ENCODE assay signal across 31 cellular contexts in the genomic region with DNA sequence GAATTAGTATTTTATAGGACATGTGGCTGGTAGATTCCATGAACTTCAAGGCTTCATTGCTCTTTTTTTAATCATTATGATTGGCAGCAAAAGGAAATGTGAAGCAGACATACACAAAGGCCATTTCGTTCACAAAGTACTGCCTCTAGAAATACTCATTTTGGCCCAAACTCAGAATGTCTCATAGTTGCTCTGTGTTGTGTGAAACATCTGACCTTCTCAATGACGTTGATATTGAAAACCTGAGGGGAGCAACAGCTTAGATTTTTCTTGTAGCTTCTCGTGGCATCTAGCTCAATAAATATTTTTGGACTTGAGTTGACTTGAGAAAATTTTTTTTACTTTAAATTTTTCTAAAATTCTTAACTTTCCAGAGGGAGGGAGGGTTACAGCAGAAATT. TPM values are rescaled to one million over a fixed set of nuclear protein-coding genes. Genes with fewer than 3 reads are reported as not detected.
"Had no signal": no experiment of that assay in that cellular context is flagged by ENCODE, and none has a peak within 500 bp of the region (broad histone marks: within the 10 kb centered on the region; RNA-seq: fewer than 3 reads in every experiment).

No MANE protein-coding gene starts in this region.

- H3K4me1 ChIP-seq: Peyer's patch had no signal

- H3K9me3 Mint-ChIP-seq: activated CD4-positive, alpha-beta T cell treated with anti-CD3 and anti-CD28 coated beads, Interleukin-2, amount 10 ng/mL, durations not matched to agents 24 days and 14 days; activated naive CD4-positive, alpha-beta T cell treated with anti-CD3 and anti-CD28 coated beads, Interleukin-2, amount 50 U/mL, for 72 hours; activated naive CD8-positive, alpha-beta T cell treated with anti-CD3 and anti-CD28 coated beads, Interleukin-2, amount 50 U/mL, for 24 hours; activated T-cell treated with anti-CD3 and anti-CD28 coated beads, Interleukin-2, amount 50 U/mL, for 24 hours; activated T-helper 1 cell treated with anti-CD3 and anti-CD28 coated beads, Interleukin-12 subunit alpha, Interleukin-12 subunit beta, Interleukin-2, Interleukin-4 antibody, amounts not matched to agents 30 ng/mL and 10 ng/mL and 1 ng/mL, durations not matched to agents 14 hours and 24 hours and 36 hours; brain; WTC11 had no signal

- H3K4me1 Mint-ChIP-seq: activated naive CD8-positive, alpha-beta T cell treated with anti-CD3 and anti-CD28 coated beads, Interleukin-2, amount 50 U/mL, for 24 hours had no signal

- H3K4me3 ChIP-seq: cardiac muscle cell, Peyer's patch, SJSA1 had no signal

- H3K9me3 ChIP-seq: Peyer's patch, SJSA1 had no signal

- H3K4me3 Mint-ChIP-seq: activated CD4-positive, alpha-beta T cell treated with anti-CD3 and anti-CD28 coated beads, Interleukin-2, amount 10 ng/mL, durations not matched to agents 24 days and 14 days; activated CD8-positive, alpha-beta memory T cell treated with anti-CD3 and anti-CD28 coated beads, Interleukin-2, amount 10 ng/mL, durations not matched to agents 7 days and 5 days; activated naive CD8-positive, alpha-beta T cell treated with anti-CD3 and anti-CD28 coated beads, Interleukin-2, amount 50 U/mL, for 24 hours; activated T-cell treated with anti-CD3 and anti-CD28 coated beads, Interleukin-2, amount 50 U/mL, for 24 hours; activated T-helper 1 cell treated with anti-CD3 and anti-CD28 coated beads, Interleukin-12 subunit alpha, Interleukin-12 subunit beta, Interleukin-2, Interleukin-4 antibody, amounts not matched to agents 30 ng/mL and 10 ng/mL and 1 ng/mL, durations not matched to agents 14 hours and 24 hours and 36 hours; brain; WTC11 had no signal

- H3K27me3 ChIP-seq: cardiac muscle cell, Peyer's patch, SJSA1 had no signal

- H3K27ac Mint-ChIP-seq: activated CD4-positive, alpha-beta T cell treated with anti-CD3 and anti-CD28 coated beads, Interleukin-2, amount 10 ng/mL, durations not matched to agents 24 days and 14 days; activated CD8-positive, alpha-beta memory T cell treated with anti-CD3 and anti-CD28 coated beads, Interleukin-2, amount 10 ng/mL, durations not matched to agents 7 days and 5 days; activated T-cell treated with anti-CD3 and anti-CD28 coated beads, Interleukin-2, amount 50 U/mL, for 24 hours; activated T-helper 1 cell treated with anti-CD3 and anti-CD28 coated beads, Interleukin-12 subunit alpha, Interleukin-12 subunit beta, Interleukin-2, Interleukin-4 antibody, amounts not matched to agents 30 ng/mL and 10 ng/mL and 1 ng/mL, durations not matched to agents 14 hours and 24 hours and 36 hours; brain had no signal

- H3K36me3 Mint-ChIP-seq: activated CD8-positive, alpha-beta memory T cell treated with anti-CD3 and anti-CD28 coated beads, Interleukin-2, amount 10 ng/mL, durations not matched to agents 7 days and 5 days; activated naive CD4-positive, alpha-beta T cell treated with anti-CD3 and anti-CD28 coated beads, Interleukin-2, amount 50 U/mL, for 72 hours; brain; WTC11 had no signal

- DNase-seq: activated CD4-positive, alpha-beta T cell treated with anti-CD3 and anti-CD28 coated beads, Interleukin-2, amount 10 ng/mL, durations not matched to agents 24 days and 14 days; activated CD4-positive, alpha-beta T cell treated with anti-CD3 and anti-CD28 coated beads, Interleukin-2, amount 50 U/mL, for 48 hours; activated CD4-positive, CD25-positive, alpha-beta regulatory T cell treated with anti-CD3 and anti-CD28 coated beads, Interleukin-2, amount 50 U/mL, for 72 hours; activated CD8-positive, alpha-beta memory T cell treated with anti-CD3 and anti-CD28 coated beads, Interleukin-2, amount 10 ng/mL, durations not matched to agents 7 days and 5 days; activated effector memory CD4-positive, alpha-beta T cell treated with Interleukin-2 at 50 U/mL for 16 hours; activated naive CD4-positive, alpha-beta T cell treated with Interleukin-2 at 50 U/mL for 16 hours; activated naive CD8-positive, alpha-beta T cell treated with anti-CD3 and anti-CD28 coated beads, Interleukin-2, amount 50 U/mL, for 24 hours; activated T-cell treated with anti-CD3 and anti-CD28 coated beads, Interleukin-2, amount 50 U/mL, for 24 hours; amygdala; cerebellar nuclear complex; MM.1S; NCI-H1105; NCI-H1436; NCI-H1694 treated with DMSO at 0.1 percent for 48 hours; NCI-H2029 treated with DMSO at 0.1 percent for 48 hours; NCI-H345; NCI-H510A; NK-92 treated with Interleukin-12 subunit alpha and Interleukin-12 subunit beta, amount 100 ng/mL, for 24 hours; OCI-M1; Peyer's patch; SHP77; SW 1271; T-helper 9 cell had no signal

- H3K27me3 Mint-ChIP-seq: activated CD4-positive, alpha-beta T cell treated with anti-CD3 and anti-CD28 coated beads, Interleukin-2, amount 10 ng/mL, durations not matched to agents 24 days and 14 days; activated CD8-positive, alpha-beta memory T cell treated with anti-CD3 and anti-CD28 coated beads, Interleukin-2, amount 10 ng/mL, durations not matched to agents 7 days and 5 days; activated naive CD8-positive, alpha-beta T cell treated with anti-CD3 and anti-CD28 coated beads, Interleukin-2, amount 50 U/mL, for 24 hours; activated T-cell treated with anti-CD3 and anti-CD28 coated beads, Interleukin-2, amount 50 U/mL, for 24 hours; brain had no signal

- H3K27ac ChIP-seq: Peyer's patch, SJSA1 had no signal

- ATAC-seq: activated CD8-positive, alpha-beta memory T cell treated with anti-CD3 and anti-CD28 coated beads, Interleukin-2, amount 10 ng/mL, durations not matched to agents 7 days and 5 days; activated naive CD4-positive, alpha-beta T cell treated with anti-CD3 and anti-CD28 coated beads, Interleukin-2, amount 50 U/mL, for 72 hours; activated naive CD8-positive, alpha-beta T cell treated with anti-CD3 and anti-CD28 coated beads, Interleukin-2, amount 50 U/mL, for 24 hours had no signal

- H3K36me3 ChIP-seq: cardiac muscle cell, Peyer's patch, SJSA1 had no signal

RNA-seq across cellular contexts. Expression of gene KCNV2, which starts 12.4 kb away (rescaled TPM):
- total RNA-seq: activated CD4-positive, alpha-beta T cell treated with anti-CD3 and anti-CD28 coated beads, Interleukin-2, amount 10 ng/mL, durations not matched to agents 24 days and 14 days; activated CD8-positive, alpha-beta memory T cell treated with anti-CD3 and anti-CD28 coated beads, Interleukin-2, amount 10 ng/mL, durations not matched to agents 7 days and 5 days; activated naive CD4-positive, alpha-beta T cell treated with anti-CD3 and anti-CD28 coated beads, Interleukin-2, amount 50 U/mL, for 72 hours; activated T-helper 1 cell treated with anti-CD3 and anti-CD28 coated beads, Interleukin-12 subunit alpha, Interleukin-12 subunit beta, Interleukin-2, Interleukin-4 antibody, amounts not matched to agents 30 ng/mL and 10 ng/mL and 1 ng/mL, durations not matched to agents 14 hours and 24 hours and 36 hours; astrocyte; cardiac muscle cell; Peyer's patch; SJSA1; T-helper 1 cell treated with Interleukin-12 subunit alpha and Interleukin-12 subunit beta and Interleukin-4 antibody, amounts not matched to agents 30 ng/mL and 1 ng/mL, for 36 hours; WTC11 had no signal
